In the genomic region with DNA sequence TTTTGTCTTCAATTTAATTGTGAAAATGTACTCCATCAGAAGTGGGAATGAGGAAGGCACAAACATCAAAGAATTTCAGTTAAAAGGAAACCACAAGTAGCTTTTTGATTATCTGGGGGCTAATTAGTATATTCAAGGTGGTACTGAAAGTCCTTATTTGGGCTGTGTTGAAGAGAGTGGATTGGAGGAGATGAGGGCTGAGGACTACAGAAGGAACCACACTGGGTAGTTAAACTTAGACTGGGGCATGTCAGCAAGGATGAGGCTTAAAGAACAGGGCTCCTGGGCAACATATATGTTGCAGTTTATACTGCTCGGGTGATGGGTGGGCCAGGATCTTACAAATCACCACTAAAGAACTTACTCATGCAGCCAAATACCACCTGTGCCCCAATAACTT, we compare ENCODE assay signal across 29 cellular contexts.
"Had no signal": no experiment of that assay in that cellular context is flagged by ENCODE, and none has a peak within 500 bp of the region (broad histone marks: within the 10 kb centered on the region; RNA-seq: fewer than 3 reads in every experiment).

No MANE protein-coding gene starts in this region.

- H3K27me3 ChIP-seq: stomach, suprapubic skin, testis, thyroid gland, tibial artery, tibial nerve, transverse colon, upper lobe of left lung, upper lobe of right lung, uterus, vagina had no signal

- H3K9me3 Mint-ChIP-seq: stimulated activated memory B cell treated with anti-CD40 and anti-IgM and Interleukin-4, amounts not matched to agents 10 μg/mL and 1 μg/mL and 100 μg/mL, for 72 hours; stimulated activated naive B cell treated with anti-CD40 and anti-IgM and Interleukin-4, amounts not matched to agents 10 μg/mL and 1 μg/mL and 100 μg/mL, for 72 hours; stimulated activated naive CD8-positive, alpha-beta T cell treated with anti-CD3 and anti-CD28 coated beads, Interleukin-15, Interleukin-2, amounts not matched to agents 100 ng/mL and 50 ng/mL, for 24 hours; type B pancreatic cell had no signal

- H3K36me3 Mint-ChIP-seq: stimulated activated effector memory CD8-positive, alpha-beta T cell treated with anti-CD3 and anti-CD28 coated beads, Interleukin-12 subunit alpha, Interleukin-12 subunit beta, amount 100 ng/mL, for 72 hours; stimulated activated memory B cell treated with anti-CD40 and anti-IgM and Interleukin-4, amounts not matched to agents 10 μg/mL and 1 μg/mL and 100 μg/mL, for 72 hours; stimulated activated naive B cell treated with anti-CD40 and anti-IgM and Interleukin-4, amounts not matched to agents 10 μg/mL and 1 μg/mL and 100 μg/mL, for 72 hours; type B pancreatic cell had no signal

- H3K27ac Mint-ChIP-seq: stimulated activated effector memory CD8-positive, alpha-beta T cell treated with anti-CD3 and anti-CD28 coated beads, Interleukin-12 subunit alpha, Interleukin-12 subunit beta, amount 100 ng/mL, for 72 hours; stimulated activated memory B cell treated with anti-CD40 and anti-IgM and Interleukin-4, amounts not matched to agents 10 μg/mL and 1 μg/mL and 100 μg/mL, for 72 hours; stimulated activated naive B cell treated with anti-CD40 and anti-IgM and Interleukin-4, amounts not matched to agents 10 μg/mL and 1 μg/mL and 100 μg/mL, for 72 hours; stimulated activated naive CD8-positive, alpha-beta T cell treated with anti-CD3 and anti-CD28 coated beads, Interleukin-15, amount 100 ng/mL, for 72 hours; stimulated activated naive CD8-positive, alpha-beta T cell treated with anti-CD3 and anti-CD28 coated beads, Interleukin-15, Interleukin-2, amounts not matched to agents 100 ng/mL and 50 ng/mL, for 24 hours; type B pancreatic cell had no signal

- H3K27ac ChIP-seq: stomach, suprapubic skin, testis, thoracic aorta, thyroid gland, tibial artery, tibial nerve, transverse colon, upper lobe of left lung, upper lobe of right lung, uterus, vagina had no signal

- H3K4me3 ChIP-seq: stomach, suprapubic skin, testis, thoracic aorta, thyroid gland, tibial artery, tibial nerve, transverse colon, upper lobe of left lung, upper lobe of right lung, uterus, vagina had no signal

- H3K4me1 ChIP-seq: stomach, suprapubic skin, testis, thyroid gland, tibial artery, tibial nerve, transverse colon, upper lobe of left lung, upper lobe of right lung, uterus, vagina had no signal

- DNase-seq: stimulated activated CD4-positive, alpha-beta T cell treated with anti-CD3 and anti-CD28 coated beads, Interleukin-2, amount 100 ng/mL, for 48 hours; stimulated activated CD4-positive, alpha-beta T cell treated with anti-CD3 and anti-CD28 coated beads, Interleukin-4, amount 100 ng/mL, for 1 hour; stimulated activated CD4-positive, alpha-beta T cell treated with anti-CD3 and anti-CD28 coated beads, Interleukin-4, amount 100 ng/mL, for 24 hours; stimulated activated CD4-positive, alpha-beta T cell treated with anti-CD3 and anti-CD28 coated beads, Interleukin-4, amount 100 ng/mL, for 4 hours; stimulated activated CD8-positive, alpha-beta memory T cell treated with anti-CD3 and anti-CD28 coated beads, Interleukin-4, amount 100 ng/mL, for 48 hours; stimulated activated naive B cell treated with anti-CD40 and anti-IgM and Interleukin-4, amounts not matched to agents 10 μg/mL and 1 μg/mL and 100 μg/mL, for 72 hours; stimulated activated naive CD4-positive, alpha-beta T cell; stimulated activated naive CD4-positive, alpha-beta T cell treated with Interleukin-2 at 50 U/mL for 16 hours; stimulated activated naive CD8-positive, alpha-beta T cell treated with anti-CD3 and anti-CD28 coated beads, Interleukin-15, amount 100 ng/mL, for 72 hours; stimulated activated naive CD8-positive, alpha-beta T cell treated with anti-CD3 and anti-CD28 coated beads, Interleukin-15, Interleukin-2, amounts not matched to agents 100 U/mL and 50 U/mL, for 24 hours; stomach; substantia nigra; testis; thyroid gland; tibial artery; transverse colon; trophoblast cell; upper lobe of left lung; upper lobe of right lung; uterus had no signal

- H3K27me3 Mint-ChIP-seq: stimulated activated memory B cell treated with anti-CD40 and anti-IgM and Interleukin-4, amounts not matched to agents 10 μg/mL and 1 μg/mL and 100 μg/mL, for 72 hours; stimulated activated naive B cell treated with anti-CD40 and anti-IgM and Interleukin-4, amounts not matched to agents 10 μg/mL and 1 μg/mL and 100 μg/mL, for 72 hours; stimulated activated naive CD8-positive, alpha-beta T cell treated with anti-CD3 and anti-CD28 coated beads, Interleukin-15, amount 100 ng/mL, for 72 hours; stimulated activated naive CD8-positive, alpha-beta T cell treated with anti-CD3 and anti-CD28 coated beads, Interleukin-15, Interleukin-2, amounts not matched to agents 100 ng/mL and 50 ng/mL, for 24 hours; type B pancreatic cell had no signal

- H3K4me1 Mint-ChIP-seq: stimulated activated effector memory CD8-positive, alpha-beta T cell treated with anti-CD3 and anti-CD28 coated beads, Interleukin-12 subunit alpha, Interleukin-12 subunit beta, amount 100 ng/mL, for 72 hours; stimulated activated memory B cell treated with anti-CD40 and anti-IgM and Interleukin-4, amounts not matched to agents 10 μg/mL and 1 μg/mL and 100 μg/mL, for 72 hours; stimulated activated naive B cell treated with anti-CD40 and anti-IgM and Interleukin-4, amounts not matched to agents 10 μg/mL and 1 μg/mL and 100 μg/mL, for 72 hours; stimulated activated naive CD8-positive, alpha-beta T cell treated with anti-CD3 and anti-CD28 coated beads, Interleukin-15, amount 100 ng/mL, for 72 hours had no signal

- H3K4me3 Mint-ChIP-seq: stimulated activated effector memory CD8-positive, alpha-beta T cell treated with anti-CD3 and anti-CD28 coated beads, Interleukin-12 subunit alpha, Interleukin-12 subunit beta, amount 100 ng/mL, for 72 hours; stimulated activated memory B cell treated with anti-CD40 and anti-IgM and Interleukin-4, amounts not matched to agents 10 μg/mL and 1 μg/mL and 100 μg/mL, for 72 hours; stimulated activated naive B cell treated with anti-CD40 and anti-IgM and Interleukin-4, amounts not matched to agents 10 μg/mL and 1 μg/mL and 100 μg/mL, for 72 hours; stimulated activated naive CD8-positive, alpha-beta T cell treated with anti-CD3 and anti-CD28 coated beads, Interleukin-15, amount 100 ng/mL, for 72 hours; stimulated activated naive CD8-positive, alpha-beta T cell treated with anti-CD3 and anti-CD28 coated beads, Interleukin-15, Interleukin-2, amounts not matched to agents 100 ng/mL and 50 ng/mL, for 24 hours; type B pancreatic cell had no signal

- ATAC-seq: stimulated activated effector memory CD8-positive, alpha-beta T cell treated with anti-CD3 and anti-CD28 coated beads, Interleukin-12 subunit alpha, Interleukin-12 subunit beta, amount 100 ng/mL, for 72 hours; stimulated activated memory B cell treated with anti-CD40 and anti-IgM and Interleukin-4, amounts not matched to agents 10 μg/mL and 1 μg/mL and 100 μg/mL, for 72 hours; stimulated activated naive B cell treated with anti-CD40 and anti-IgM and Interleukin-4, amounts not matched to agents 10 μg/mL and 1 μg/mL and 100 μg/mL, for 72 hours; stimulated activated naive CD8-positive, alpha-beta T cell treated with anti-CD3 and anti-CD28 coated beads, Interleukin-15, amount 100 ng/mL, for 72 hours; stimulated activated naive CD8-positive, alpha-beta T cell treated with anti-CD3 and anti-CD28 coated beads, Interleukin-15, Interleukin-2, amounts not matched to agents 100 U/mL and 50 U/mL, for 24 hours; upper lobe of right lung had no signal

- H3K36me3 ChIP-seq: stomach, suprapubic skin, thoracic aorta, thyroid gland, tibial artery, tibial nerve, transverse colon, upper lobe of left lung, upper lobe of right lung, uterus, vagina had no signal

- FAIRE-seq: urothelium cell line had no signal

- H3K9me3 ChIP-seq: stomach, suprapubic skin, testis, thoracic aorta, thyroid gland, tibial artery, tibial nerve, transverse colon, upper lobe of left lung, upper lobe of right lung, uterus, vagina had no signal
